In genomic region chr1:40476924-40477679, GRCh38 we compare ENCODE assay signal across 1 cellular context.
TF ChIP-seq lines count a peak whose summit lies in the region.

Gene ZFP69, plus strand, starts transcription at chr1:40477290. Its CDS starts 2,072 bp downstream, at chr1:40479362.

TF ChIP-seq in HepG2, 621 proteins besides CTCF, POLR2A, EP300 and RAD21 (continued from another document and continues in another):
- peak; percentile 70; the same call in 1 of the 2 replicates for TF ChIP-seq ZFP91 (CRISPR knock-in tag; IDR thresholded peaks at IDR 0.05; ENCODE audit: borderline replicate concordance)
- TF ChIP-seq RBAK (CRISPR knock-in tag; IDR thresholded peaks at IDR 0.05) = no peak
- peak in 1 of 2 experiments; percentile 29; a peak in 2 of 4 replicates for TF ChIP-seq HMGXB4 (CRISPR knock-in tag; IDR thresholded peaks at IDR 0.05; ENCODE audit: borderline replicate concordance in 1 of 2, low read depth in 1 of 2)
- TF ChIP-seq GABPB1 (CRISPR knock-in tag; IDR thresholded peaks at IDR 0.05) = peak; percentile 85
- 0 out of 2 replicates have a peak, but pooled peaks have one; percentile 11 for TF ChIP-seq TOPORS (CRISPR knock-in tag; IDR thresholded peaks at IDR 0.05)
- no peak for TF ChIP-seq ZNF609 (CRISPR knock-in tag; IDR thresholded peaks at IDR 0.05; ENCODE audit: borderline replicate concordance)
- no peak; the same call in 1 of the 2 replicates for TF ChIP-seq NKX3-1 (CRISPR knock-in tag; IDR thresholded peaks at IDR 0.05)
- no peak for TF ChIP-seq TGIF2 (CRISPR knock-in tag; IDR thresholded peaks at IDR 0.05)
- TF ChIP-seq SALL1 (CRISPR knock-in tag; IDR thresholded peaks at IDR 0.05) = peak; percentile 79
- no peak for TF ChIP-seq SOX6 (IDR thresholded peaks at IDR 0.05)
- TF ChIP-seq SOX6 (CRISPR knock-in tag; IDR thresholded peaks at IDR 0.05) = peak; percentile 30; the same call in 1 of the 2 replicates
- no peak for TF ChIP-seq ELK4 (CRISPR knock-in tag; IDR thresholded peaks at IDR 0.05; ENCODE audit: borderline replicate concordance)
- TF ChIP-seq DRAP1 (CRISPR knock-in tag; IDR thresholded peaks at IDR 0.05) = peak; percentile 30; the same call in 1 of the 2 replicates
- TF ChIP-seq MEIS2 (CRISPR knock-in tag; IDR thresholded peaks at IDR 0.05) = peak; percentile 25; the same call in 1 of the 2 replicates
- TF ChIP-seq TRIM24 (CRISPR knock-in tag; IDR thresholded peaks at IDR 0.05) = no peak
- TF ChIP-seq ZFP41 (CRISPR knock-in tag; IDR thresholded peaks at IDR 0.05; ENCODE audit: borderline replicate concordance) = no peak
- 0 out of 2 replicates have a peak, but pooled peaks have one; percentile 49 for TF ChIP-seq TIGD3 (CRISPR knock-in tag; IDR thresholded peaks at IDR 0.05; ENCODE audit: borderline replicate concordance)
- TF ChIP-seq HNF1B (CRISPR knock-in tag; IDR thresholded peaks at IDR 0.05) = 0 out of 2 replicates have a peak, but pooled peaks have one; percentile 35
- peak; percentile 68; the same call in 1 of the 2 replicates for TF ChIP-seq SPEN (CRISPR knock-in tag; IDR thresholded peaks at IDR 0.05; ENCODE audit: low read depth)
- no peak for TF ChIP-seq MLX (CRISPR knock-in tag; IDR thresholded peaks at IDR 0.05)
- no peak for TF ChIP-seq ZNF460 (CRISPR knock-in tag; IDR thresholded peaks at IDR 0.05; ENCODE audit: borderline replicate concordance)
- no peak for TF ChIP-seq AHDC1 (CRISPR knock-in tag; IDR thresholded peaks at IDR 0.05; ENCODE audit: borderline replicate concordance)
- peak; percentile 82; the same call in 1 of the 2 replicates for TF ChIP-seq ZNF235 (CRISPR knock-in tag; IDR thresholded peaks at IDR 0.05; ENCODE audit: borderline replicate concordance)
- no peak for TF ChIP-seq ZNF138 (CRISPR knock-in tag; IDR thresholded peaks at IDR 0.05; ENCODE audit: low read depth)
- TF ChIP-seq ATF5 (CRISPR knock-in tag; IDR thresholded peaks at IDR 0.05; ENCODE audit: low read depth) = no peak
- TF ChIP-seq RXRA (CRISPR knock-in tag; IDR thresholded peaks at IDR 0.05) = no peak
- TF ChIP-seq KMT2A (CRISPR knock-in tag; IDR thresholded peaks at IDR 0.05) = peak; percentile 31; the same call in 1 of the 2 replicates
- TF ChIP-seq ZNF446 (CRISPR knock-in tag; IDR thresholded peaks at IDR 0.05) = peak; percentile 78; the same call in 1 of the 2 replicates
- peak; percentile 70; the same call in 1 of the 2 replicates for TF ChIP-seq TARDBP (CRISPR knock-in tag; IDR thresholded peaks at IDR 0.05)
- peak; percentile 51; the same call in 1 of the 2 replicates for TF ChIP-seq CAMTA2 (CRISPR knock-in tag; IDR thresholded peaks at IDR 0.05; ENCODE audit: borderline replicate concordance)
- TF ChIP-seq RCOR2 (CRISPR knock-in tag; IDR thresholded peaks at IDR 0.05) = peak; percentile 53; the same call in 1 of the 2 replicates
